Comparison of ENCODE assay signal across 25 cellular contexts in the genomic region with DNA sequence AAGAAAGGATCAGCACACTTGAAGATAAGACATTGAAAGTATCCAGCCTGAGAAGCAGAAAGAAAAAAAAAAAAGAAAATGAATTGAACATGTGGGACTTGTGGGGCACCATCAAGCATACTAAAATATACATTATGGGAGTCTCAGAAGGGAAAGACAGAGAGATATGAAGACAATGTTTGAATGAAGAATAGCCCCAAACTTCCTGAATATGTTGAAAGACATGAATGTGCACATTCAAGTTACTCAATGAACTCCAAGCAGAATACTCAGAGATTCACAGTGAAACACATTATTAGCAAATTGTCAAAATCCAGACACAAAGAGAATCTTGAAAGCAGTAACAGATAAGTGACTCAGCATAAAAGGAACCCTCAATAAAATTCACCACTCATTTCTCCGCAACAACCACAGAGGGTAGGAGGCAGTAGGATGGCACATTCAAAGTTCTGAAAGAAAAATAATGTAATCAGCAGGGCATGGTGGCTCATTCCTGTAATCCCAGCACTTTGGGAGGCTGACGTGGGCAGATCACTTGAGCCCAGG. TPM values are rescaled to one million over a fixed set of nuclear protein-coding genes. Genes with fewer than 3 reads are reported as not detected.
A peak's percentile ranks its signal among the peaks of the same experiment; 100 is the strongest.
DNase-seq lines count a peak whose midpoint lies in the region; ATAC-seq, FAIRE-seq and TF ChIP-seq lines count a peak whose summit lies in the region.
"Had no signal": no experiment of that assay in that cellular context is flagged by ENCODE, and none has a peak within 500 bp of the region (broad histone marks: within the 10 kb centered on the region; RNA-seq: fewer than 3 reads in every experiment).

No MANE protein-coding gene starts in this region.

- no peak for ATAC-seq in left lung
- ATAC-seq in GM18502 (IDR thresholded peaks at IDR 0.05; ENCODE audit: poor library complexity, unreplicated experiment): no peak

- intact Hi-C loops in left lung (cut with DNase I): no loop called here

- no peaks in the 10 kb centered on the region for H3K27me3 ChIP-seq in astrocyte (ENCODE audit: insufficient read depth, low read length)
- no peaks in the 10 kb centered on the region for H3K27me3 ChIP-seq in left lung
- H3K27me3 ChIP-seq: BE2C, SJCRH30 had no signal

- no peak overlapping the region for H3K4me3 Mint-ChIP-seq in astrocyte (ENCODE audit: unreplicated experiment)
- H3K4me3 Mint-ChIP-seq in type B pancreatic cell: no peak overlapping the region
- H3K4me3 Mint-ChIP-seq: CD4-positive, CD25-positive, alpha-beta regulatory T cell; H9 had no signal

- peaks cover 5% of the 10 kb centered on the region for H3K4me1 Mint-ChIP-seq in astrocyte (ENCODE audit: low read depth, unreplicated experiment)
- H3K4me1 Mint-ChIP-seq in type B pancreatic cell (ENCODE audit: unreplicated experiment): peaks cover 10% of the 10 kb centered on the region

- H3K27ac ChIP-seq in astrocyte (ENCODE audit: low read depth, low read length) (no peak overlapping the region), left lung (no peak overlapping the region)
- H3K27ac ChIP-seq: PC-9, RWPE1, SJCRH30 had no signal

- H3K79me2 ChIP-seq in astrocyte (ENCODE audit: insufficient read depth, low read length): no peaks in the 10 kb centered on the region

- H3K9me3 ChIP-seq in astrocyte (ENCODE audit: insufficient read depth, low read depth, low read length): no peaks in the 10 kb centered on the region
- H3K9me3 ChIP-seq in left lung: no peaks in the 10 kb centered on the region
- H3K9me3 ChIP-seq: BE2C, SJCRH30 had no signal

- TF ChIP-seq CTCF in NB4 (IDR thresholded peaks at IDR 0.05; ENCODE audit: low read depth, low read length): no peak
- TF ChIP-seq CTCF in astrocyte (IDR thresholded peaks at IDR 0.05; ENCODE audit: insufficient read depth, low read depth, low read length): no peak
- no peak for TF ChIP-seq CTCF in type B pancreatic cell (conservative IDR thresholded peaks at IDR 0.05)
- TF ChIP-seq CTCF in left lung (IDR thresholded peaks at IDR 0.05): no peak

- peaks cover under 1% of the 10 kb centered on the region for H3K4me1 ChIP-seq in astrocyte (ENCODE audit: insufficient read depth, low read length)
- H3K4me1 ChIP-seq in left lung: no peaks in the 10 kb centered on the region
- H3K4me1 ChIP-seq: BE2C had no signal

- H3K36me3 Mint-ChIP-seq in astrocyte (ENCODE audit: low read depth, unreplicated experiment): peaks cover 9% of the 10 kb centered on the region
- H3K36me3 Mint-ChIP-seq in type B pancreatic cell: peaks cover 3% of the 10 kb centered on the region

- no peaks in the 10 kb centered on the region for H4K20me1 ChIP-seq in astrocyte (ENCODE audit: insufficient read depth, low read length)

- H3K9ac ChIP-seq in astrocyte (ENCODE audit: low read length): no peak overlapping the region

- no peak for TF ChIP-seq POLR2A in NB4 (IDR thresholded peaks at IDR 0.05; ENCODE audit: extremely low read depth, insufficient read length)

- H3K36me3 ChIP-seq in astrocyte (ENCODE audit: insufficient read depth, low read length): no peaks in the 10 kb centered on the region
- no peaks in the 10 kb centered on the region for H3K36me3 ChIP-seq in left lung
- H3K36me3 ChIP-seq: BE2C, SJCRH30 had no signal

- H3K4me2 ChIP-seq in astrocyte (ENCODE audit: low read length): no peak overlapping the region
- H3K4me2 ChIP-seq: PC-9 had no signal

- no peak overlapping the region for H3K4me3 ChIP-seq in NB4 (ENCODE audit: low read depth, low read length)
- H3K4me3 ChIP-seq in astrocyte (ENCODE audit: insufficient read depth, low read depth, low read length): no peak overlapping the region
- H3K4me3 ChIP-seq in left lung: no peak overlapping the region
- H3K4me3 ChIP-seq: PC-9, SJCRH30 had no signal

- DNase-seq in NOMO-1 treated with DMSO at 0.1 percent for 48 hours (lab: John Stamatoyannopoulos, UW; ENCODE audit: unreplicated experiment) (peak; percentile 8), NOMO-1 treated with dmso at 0.1 percent for 144 hours (lab: John Stamatoyannopoulos, UW; ENCODE audit: unreplicated experiment) (no peak), NB4 (ENCODE audit: low read depth) (peak; percentile 39), astrocyte (ENCODE audit: low read depth) (no peak), type B pancreatic cell (ENCODE audit: extremely low spot score, unreplicated experiment) (no peak), activated T-cell treated with anti-CD3 and anti-CD28 coated beads for 4 hours (no peak), left lung (no peak)
- DNase-seq: 8988T; BE2C; CD4-positive, CD25-positive, alpha-beta regulatory T cell; COR-L47; DMS 273 treated with DMSO at 0.1 percent for 48 hours; DND-41; H9; NCI-H1105 treated with DMSO at 0.1 percent for 48 hours; NCI-H1694 treated with DMSO at 0.1 percent for 48 hours; NCI-H2107; NCI-H510A treated with DMSO at 0.1 percent for 48 hours; NCI-H774; PC-9; SJCRH30 had no signal

- H3K27me3 Mint-ChIP-seq in astrocyte (ENCODE audit: low read depth, unreplicated experiment) (no peaks in the 10 kb centered on the region), type B pancreatic cell (no peaks in the 10 kb centered on the region)

- peak overlapping the region; percentile 3 for H3K27ac Mint-ChIP-seq in astrocyte (ENCODE audit: unreplicated experiment)
- peak overlapping the region; percentile 77 for H3K27ac Mint-ChIP-seq in type B pancreatic cell

- H3K9me3 Mint-ChIP-seq in astrocyte (ENCODE audit: unreplicated experiment) (no peaks in the 10 kb centered on the region), type B pancreatic cell (no peaks in the 10 kb centered on the region)

- H2AFZ ChIP-seq in astrocyte (ENCODE audit: low read depth, low read length): no peak overlapping the region
- H2AFZ ChIP-seq: PC-9 had no signal

- FAIRE-seq in astrocyte (lab: Jason Lieb, UNC): no peak

RNA-seq across cellular contexts. Expression of a gene that starts 8.8 kb away (rescaled TPM):
- total RNA-seq in astrocyte (8.5 and 15.3 TPM in 2 replicates), type B pancreatic cell (ENCODE audit: low replicate concordance) (9.0 and 11.5 TPM in 2 replicates), left lung (1 to 10 TPM; 7.6 to 8.9 TPM)

RNA-seq across cellular contexts. Expression of a gene that starts 14.4 kb away (rescaled TPM):
- total RNA-seq in astrocyte (35.6 and 36.2 TPM in 2 replicates), type B pancreatic cell (ENCODE audit: low replicate concordance) (59.5 and 69.0 TPM in 2 replicates), left lung (10 to 100 TPM; 58.0 to 67.2 TPM)

RNA-seq across cellular contexts. Expression of a gene that starts 32.4 kb away (rescaled TPM):
- total RNA-seq in astrocyte (213 and 228 TPM in 2 replicates), type B pancreatic cell (ENCODE audit: low replicate concordance) (244 and 332 TPM in 2 replicates), left lung (100 to 1,000 TPM; 167 to 173 TPM)

RNA-seq across cellular contexts. Expression of a gene that starts 35.1 kb away (rescaled TPM):
- total RNA-seq in astrocyte (0.14 and 0.73 TPM in 2 replicates), type B pancreatic cell (ENCODE audit: low replicate concordance) (1.2 and 2.5 TPM in 2 replicates), left lung (1 to 10 TPM; 5.6 to 8.3 TPM)
- total RNA-seq: G401, M059J, PC-9 had no signal

Comparison
In these comparisons a context has a peak if more than half of its experiments do, and no peak if none do; other contexts are left out.
1. DNase-seq: peak in NOMO-1 treated with DMSO at 0.1 percent for 48 hours (single experiment) and NB4 (single experiment); none in NOMO-1 treated with dmso at 0.1 percent for 144 hours (single experiment), astrocyte (single experiment), type B pancreatic cell (single experiment), activated T-cell treated with anti-CD3 and anti-CD28 coated beads for 4 hours (single experiment) and left lung (0 of 2).